32 cellular contexts compared by ENCODE assay signal in the genomic region with DNA sequence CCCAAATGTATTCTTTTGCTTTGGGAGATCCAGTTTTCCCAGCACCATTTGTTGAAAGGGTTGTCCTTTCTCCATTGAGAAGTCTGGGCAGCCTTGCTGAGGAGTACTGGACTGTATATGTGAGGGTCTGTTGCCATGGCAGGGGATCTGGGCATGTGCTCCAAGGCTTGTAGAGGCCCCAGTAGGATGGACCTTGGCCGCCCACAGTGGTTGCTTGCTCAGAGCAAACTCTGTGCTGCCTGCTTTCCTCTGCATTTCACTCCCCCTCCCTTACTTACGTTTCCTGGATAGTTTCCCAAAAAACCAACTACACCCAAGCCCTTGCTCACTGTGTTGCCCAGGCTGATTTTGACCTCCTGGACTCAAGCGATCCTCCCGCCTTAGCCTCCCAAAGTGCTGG.
"Had no signal": no experiment of that assay in that cellular context is flagged by ENCODE, and none has a peak within 500 bp of the region (broad histone marks: within the 10 kb centered on the region; RNA-seq: fewer than 3 reads in every experiment).

No MANE protein-coding gene starts in this region.

- H3K9me3 ChIP-seq: adrenal gland, body of pancreas, breast epithelium had no signal

- DNase-seq: activated B cell treated with CpG ODN at 0.5 μM for 24 hours; activated CD4-positive, alpha-beta memory T cell treated with anti-CD3 and anti-CD28 coated beads for 36 hours; activated CD4-positive, alpha-beta T cell treated with anti-CD3 and anti-CD28 coated beads for 4 hours; activated CD4-positive, alpha-beta T cell treated with anti-CD3 and anti-CD28 coated beads, Interleukin-2, amount 10 ng/mL, durations not matched to agents 24 days and 14 days; activated CD4-positive, alpha-beta T cell treated with anti-CD3 and anti-CD28 coated beads, Interleukin-2, amount 50 U/mL, for 1 hour; activated CD4-positive, alpha-beta T cell treated with anti-CD3 and anti-CD28 coated beads, Interleukin-2, amount 50 U/mL, for 4 hours; activated CD4-positive, CD25-positive, alpha-beta regulatory T cell treated with anti-CD3 and anti-CD28 coated beads, Interleukin-2, amount 50 U/mL, for 72 hours; activated CD8-positive, alpha-beta memory T cell treated with anti-CD3 and anti-CD28 coated beads, Interleukin-2, amount 50 U/mL, for 4 hours; activated CD8-positive, alpha-beta T cell treated with anti-CD3 and anti-CD28 coated beads for 36 hours; activated gamma-delta T cell treated with Interleukin-2 at 50 U/mL for 16 hours; activated naive CD4-positive, alpha-beta T cell; activated naive CD4-positive, alpha-beta T cell treated with anti-CD3 and anti-CD28 coated beads for 36 hours; activated naive CD4-positive, alpha-beta T cell treated with anti-CD3 and anti-CD28 coated beads, Interleukin-2, amount 50 U/mL, for 16 hours; activated naive CD8-positive, alpha-beta T cell treated with anti-CD3 and anti-CD28 coated beads for 36 hours; activated T-cell treated with anti-CD3 and anti-CD28 coated beads for 4 hours; activated T-cell treated with anti-CD3 and anti-CD28 coated beads, Interleukin-2, amount 50 U/mL, for 1 hour; activated T-cell treated with anti-CD3 and anti-CD28 coated beads, Interleukin-2, amount 50 U/mL, for 4 hours; activated T-cell treated with anti-CD3 and anti-CD28 coated beads, Interleukin-2, amount 50 U/mL, for 72 hours; adrenal gland; amniotic stem cell; body of pancreas; brain microvascular endothelial cell; central memory CD4-positive, alpha-beta T cell; T-helper 1 cell; T-helper 2 cell; T-helper 9 cell had no signal

- H3K27ac ChIP-seq: adrenal gland, body of pancreas, brain microvascular endothelial cell, breast epithelium, VCaP had no signal

- H3K4me3 ChIP-seq: adrenal gland, body of pancreas, breast epithelium had no signal

- H3K4me1 ChIP-seq: adrenal gland, body of pancreas, breast epithelium had no signal

- H3K36me3 ChIP-seq: adrenal gland, brain microvascular endothelial cell, breast epithelium had no signal

- FAIRE-seq: astrocyte, TTC549 had no signal

- ATAC-seq: activated CD8-positive, alpha-beta T cell treated with anti-CD3 and anti-CD28 coated beads for 36 hours; activated naive CD4-positive, alpha-beta T cell treated with anti-CD3 and anti-CD28 coated beads, Interleukin-2, amount 50 U/mL, for 72 hours; activated T-cell treated with anti-CD3 and anti-CD28 coated beads, Interleukin-2, amount 50 U/mL, for 4 hours; activated T-cell treated with anti-CD3 and anti-CD28 coated beads, Interleukin-2, amount 50 U/mL, for 72 hours; activated T-helper 17 cell treated with anti-CD3 and anti-CD28 coated beads, Interleukin-2, amount 50 U/mL, for 72 hours; body of pancreas had no signal

- H3K27me3 ChIP-seq: adrenal gland, body of pancreas, brain microvascular endothelial cell had no signal
